1 cellular context compared by ENCODE assay signal in genomic region chr11:108780119-108780518, GRCh38.
TF ChIP-seq lines count a peak whose summit lies in the region.

No MANE protein-coding gene starts in this region.

TF ChIP-seq in GM12878, 131 proteins besides CTCF, POLR2A, EP300 and RAD21 (continued from another document):
- no peak for TF ChIP-seq CEBPZ (IDR thresholded peaks at IDR 0.05; ENCODE audit: low read depth, low read length)
- TF ChIP-seq ZNF384 (IDR thresholded peaks at IDR 0.05; ENCODE audit: borderline replicate concordance, low read depth, low read length): no peak
- TF ChIP-seq MTA3 (IDR thresholded peaks at IDR 0.05; ENCODE audit: borderline replicate concordance, low read length): no peak
- no peak for TF ChIP-seq HDGF (IDR thresholded peaks at IDR 0.05)
- no peak for TF ChIP-seq SKIL (IDR thresholded peaks at IDR 0.05; ENCODE audit: low read depth, poor library complexity, severe bottlenecking)
- no peak for TF ChIP-seq BCLAF1 (IDR thresholded peaks at IDR 0.05)
- no peak for TF ChIP-seq ZBED1 (IDR thresholded peaks at IDR 0.05; ENCODE audit: borderline replicate concordance)
- no peak for TF ChIP-seq PAX8 (IDR thresholded peaks at IDR 0.05)
- no peak for TF ChIP-seq NFXL1 (IDR thresholded peaks at IDR 0.05; ENCODE audit: borderline replicate concordance)
- no peak for TF ChIP-seq ATF2 (IDR thresholded peaks at IDR 0.05; ENCODE audit: low read length)
TF ChIP-seq in GM12878: peak in this region for 0.
